Comparison of ENCODE assay signal across 21 cellular contexts in the genomic region with DNA sequence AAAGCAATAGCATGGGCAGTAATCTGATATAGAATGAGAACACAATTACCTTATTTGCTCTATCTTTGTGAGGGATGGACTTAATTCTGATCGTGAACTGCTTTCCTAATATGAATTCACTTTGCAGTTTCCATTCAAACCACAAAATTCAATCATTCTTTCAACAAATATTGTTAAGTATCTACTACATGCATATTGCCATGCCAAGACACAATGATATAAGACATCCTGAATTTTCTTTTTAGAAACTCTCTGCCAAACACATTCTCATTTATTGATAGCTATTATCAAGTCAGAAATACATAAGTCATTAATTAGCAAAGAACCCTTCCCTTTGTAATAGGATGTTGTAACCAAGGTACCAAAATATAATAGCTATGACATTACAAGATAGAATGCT.
"Had no signal": no experiment of that assay in that cellular context is flagged by ENCODE, and none has a peak within 500 bp of the region (broad histone marks: within the 10 kb centered on the region; RNA-seq: fewer than 3 reads in every experiment).

No MANE protein-coding gene starts in this region.

- H3K27ac Mint-ChIP-seq: activated B cell treated with CpG ODN at 0.5 μM for 24 hours; activated CD4-positive, alpha-beta memory T cell treated with anti-CD3 and anti-CD28 coated beads, Interleukin-2, amount 10 ng/mL, durations not matched to agents 7 days and 5 days; activated CD8-positive, alpha-beta memory T cell treated with anti-CD3 and anti-CD28 coated beads, Interleukin-2, amount 10 ng/mL, durations not matched to agents 7 days and 5 days; activated naive CD8-positive, alpha-beta T cell treated with anti-CD3 and anti-CD28 coated beads for 36 hours; brain; memory B cell; naive B cell; progenitor cell of endocrine pancreas; stimulated activated naive CD8-positive, alpha-beta T cell treated with anti-CD3 and anti-CD28 coated beads, Interleukin-15, Interleukin-2, amounts not matched to agents 100 ng/mL and 50 ng/mL, for 24 hours had no signal

- DNase-seq: activated B cell treated with CpG ODN at 0.5 μM for 24 hours; activated CD4-positive, alpha-beta memory T cell treated with anti-CD3 and anti-CD28 coated beads, Interleukin-2, amount 10 ng/mL, durations not matched to agents 7 days and 5 days; activated CD4-positive, alpha-beta T cell treated with anti-CD3 and anti-CD28 coated beads for 4 hours; activated CD8-positive, alpha-beta memory T cell treated with anti-CD3 and anti-CD28 coated beads, Interleukin-2, amount 10 ng/mL, durations not matched to agents 7 days and 5 days; activated naive CD8-positive, alpha-beta T cell treated with anti-CD3 and anti-CD28 coated beads for 36 hours; amygdala; mucosa of descending colon; naive B cell; stimulated activated CD4-positive, alpha-beta T cell treated with anti-CD3 and anti-CD28 coated beads, Interleukin-15, amount 100 ng/mL, for 24 hours; stimulated activated CD4-positive, alpha-beta T cell treated with anti-CD3 and anti-CD28 coated beads, Interleukin-2, amount 100 ng/mL, for 48 hours; T-helper 1 cell; T-helper 9 cell; transverse colon had no signal

- H3K9me3 ChIP-seq: mucosa of descending colon, transverse colon had no signal

- H3K27me3 Mint-ChIP-seq: activated B cell treated with CpG ODN at 0.5 μM for 24 hours; activated CD4-positive, alpha-beta memory T cell treated with anti-CD3 and anti-CD28 coated beads, Interleukin-2, amount 10 ng/mL, durations not matched to agents 7 days and 5 days; activated CD8-positive, alpha-beta memory T cell treated with anti-CD3 and anti-CD28 coated beads, Interleukin-2, amount 10 ng/mL, durations not matched to agents 7 days and 5 days; activated naive CD8-positive, alpha-beta T cell treated with anti-CD3 and anti-CD28 coated beads for 36 hours; central memory CD8-positive, alpha-beta T cell; memory B cell; naive B cell; progenitor cell of endocrine pancreas; stimulated activated naive CD8-positive, alpha-beta T cell treated with anti-CD3 and anti-CD28 coated beads, Interleukin-15, Interleukin-2, amounts not matched to agents 100 ng/mL and 50 ng/mL, for 24 hours had no signal

- H3K27me3 ChIP-seq: transverse colon had no signal

- ATAC-seq: activated CD8-positive, alpha-beta memory T cell treated with anti-CD3 and anti-CD28 coated beads, Interleukin-2, amount 10 ng/mL, durations not matched to agents 7 days and 5 days; mucosa of descending colon had no signal

- H3K4me1 Mint-ChIP-seq: activated B cell treated with CpG ODN at 0.5 μM for 24 hours; activated CD4-positive, alpha-beta memory T cell treated with anti-CD3 and anti-CD28 coated beads, Interleukin-2, amount 10 ng/mL, durations not matched to agents 7 days and 5 days; activated CD8-positive, alpha-beta memory T cell treated with anti-CD3 and anti-CD28 coated beads, Interleukin-2, amount 10 ng/mL, durations not matched to agents 7 days and 5 days; central memory CD8-positive, alpha-beta T cell; memory B cell; neural crest cell had no signal

- H3K9me3 Mint-ChIP-seq: activated B cell treated with CpG ODN at 0.5 μM for 24 hours; activated CD4-positive, alpha-beta memory T cell treated with anti-CD3 and anti-CD28 coated beads, Interleukin-2, amount 10 ng/mL, durations not matched to agents 7 days and 5 days; activated naive CD8-positive, alpha-beta T cell treated with anti-CD3 and anti-CD28 coated beads for 36 hours; brain; naive B cell; neural crest cell; stimulated activated naive CD8-positive, alpha-beta T cell treated with anti-CD3 and anti-CD28 coated beads, Interleukin-15, Interleukin-2, amounts not matched to agents 100 ng/mL and 50 ng/mL, for 24 hours had no signal

- H3K4me3 ChIP-seq: coronary artery, mucosa of descending colon, skin epidermis, transverse colon had no signal

- H3K4me3 Mint-ChIP-seq: activated B cell treated with CpG ODN at 0.5 μM for 24 hours; activated CD4-positive, alpha-beta memory T cell treated with anti-CD3 and anti-CD28 coated beads, Interleukin-2, amount 10 ng/mL, durations not matched to agents 7 days and 5 days; activated CD8-positive, alpha-beta memory T cell treated with anti-CD3 and anti-CD28 coated beads, Interleukin-2, amount 10 ng/mL, durations not matched to agents 7 days and 5 days; activated naive CD8-positive, alpha-beta T cell treated with anti-CD3 and anti-CD28 coated beads for 36 hours; brain; central memory CD8-positive, alpha-beta T cell; memory B cell; naive B cell; neural crest cell; stimulated activated naive CD8-positive, alpha-beta T cell treated with anti-CD3 and anti-CD28 coated beads, Interleukin-15, Interleukin-2, amounts not matched to agents 100 ng/mL and 50 ng/mL, for 24 hours had no signal

- H3K36me3 Mint-ChIP-seq: activated CD8-positive, alpha-beta memory T cell treated with anti-CD3 and anti-CD28 coated beads, Interleukin-2, amount 10 ng/mL, durations not matched to agents 7 days and 5 days; activated naive CD8-positive, alpha-beta T cell treated with anti-CD3 and anti-CD28 coated beads for 36 hours; brain; memory B cell; naive B cell had no signal

- H3K36me3 ChIP-seq: transverse colon had no signal

- H3K4me1 ChIP-seq: transverse colon had no signal
